34 cellular contexts compared by ENCODE assay signal in genomic region chrX:43277879-43278278, GRCh38.
"Had no signal": no experiment of that assay in that cellular context is flagged by ENCODE, and none has a peak within 500 bp of the region (broad histone marks: within the 10 kb centered on the region; RNA-seq: fewer than 3 reads in every experiment).

No MANE protein-coding gene starts in this region.

- DNase-seq: Karpas-422, Kasumi-1, MG63, MM.1S, MV-4-11, NCI-H1048, NCI-H1092, NCI-H1092 treated with DMSO at 0.1 percent for 48 hours, NCI-H1105, NCI-H1105 treated with DMSO at 0.1 percent for 48 hours, NCI-H1417, NCI-H1417 treated with DMSO at 0.1 percent for 48 hours, NCI-H1436, NCI-H1436 treated with DMSO at 0.1 percent for 48 hours, NCI-H146, NCI-H1694, NCI-H1694 treated with DMSO at 0.1 percent for 48 hours, NCI-H187, NCI-H187 treated with DMSO at 0.1 percent for 48 hours, NCI-H1930, NCI-H2029, NCI-H2029 treated with DMSO at 0.1 percent for 48 hours, NCI-H2081, NCI-H2081 treated with DMSO at 0.1 percent for 48 hours, NCI-H2107, NCI-H2171, NCI-H2171 treated with DMSO at 0.1 percent for 48 hours, NCI-H2227 treated with DMSO at 0.1 percent for 48 hours, NCI-H226, NCI-H345, NCI-H446, NCI-H446 treated with DMSO at 0.1 percent for 48 hours, NCI-H510A, NCI-H510A treated with DMSO at 0.1 percent for 48 hours had no signal
